1 cellular context compared by ENCODE assay signal in genomic region chr1:55215194-55216021, GRCh38.
TF ChIP-seq lines count a peak whose summit lies in the region.

TSS of gene USP24 (minus strand) at chr1:55215364. CDS start at chr1:55215113, 251 bp downstream.

TF ChIP-seq in HepG2, 621 proteins besides CTCF, POLR2A, EP300 and RAD21 (continued from another document and continues in another):
- 0 out of 2 replicates have a peak, but pooled peaks have one; percentile 27 for TF ChIP-seq REPIN1 (CRISPR knock-in tag; IDR thresholded peaks at IDR 0.05; ENCODE audit: borderline replicate concordance, low read depth)
- TF ChIP-seq KDM4B (CRISPR knock-in tag; IDR thresholded peaks at IDR 0.05), result no peak
- no peak for TF ChIP-seq ZBTB37 (CRISPR knock-in tag; IDR thresholded peaks at IDR 0.05)
- TF ChIP-seq ONECUT2 (CRISPR knock-in tag; IDR thresholded peaks at IDR 0.05), result no peak
- no peak; the same call in 1 of the 2 replicates for TF ChIP-seq ATF7-NPFF (CRISPR knock-in tag; IDR thresholded peaks at IDR 0.05; ENCODE audit: low read depth)
- TF ChIP-seq RFX1 (IDR thresholded peaks at IDR 0.05), result no peak
- TF ChIP-seq ZFP36 (IDR thresholded peaks at IDR 0.05; ENCODE audit: borderline replicate concordance, low read depth, low read length, partially characterized antibody), result no peak
- TF ChIP-seq ZNF775 (CRISPR knock-in tag; IDR thresholded peaks at IDR 0.05; ENCODE audit: borderline replicate concordance), result no peak
- TF ChIP-seq ATF6 (CRISPR knock-in tag; conservative IDR thresholded peaks at IDR 0.05), result no peak
- no peak for TF ChIP-seq ZBTB8A (CRISPR knock-in tag; IDR thresholded peaks at IDR 0.05; ENCODE audit: borderline replicate concordance, low read depth)
- 0 out of 2 replicates have a peak, but pooled peaks have one; percentile 71 for TF ChIP-seq PATZ1 (CRISPR knock-in tag; IDR thresholded peaks at IDR 0.05)
- TF ChIP-seq POLR2AphosphoS5 (IDR thresholded peaks at IDR 0.05; ENCODE audit: low read depth, low read length), result peak; percentile 70
- TF ChIP-seq ZNF784 (CRISPR knock-in tag; IDR thresholded peaks at IDR 0.05; ENCODE audit: borderline replicate concordance), result peak; percentile 76; the same call in 1 of the 2 replicates
- TF ChIP-seq CREBL2 (CRISPR knock-in tag; IDR thresholded peaks at IDR 0.05; ENCODE audit: borderline replicate concordance), result no peak
- no peak for TF ChIP-seq HNF4G (IDR thresholded peaks at IDR 0.05; ENCODE audit: borderline replicate concordance, low read depth, low read length)
- no peak; the same call in 1 of the 2 replicates for TF ChIP-seq HNF4G (CRISPR knock-in tag; IDR thresholded peaks at IDR 0.05; ENCODE audit: borderline replicate concordance, low read depth)
- peak; percentile 77; the same call in 1 of the 2 replicates for TF ChIP-seq YEATS2 (CRISPR knock-in tag; IDR thresholded peaks at IDR 0.05; ENCODE audit: borderline replicate concordance)
- TF ChIP-seq NR2C2 (CRISPR knock-in tag; IDR thresholded peaks at IDR 0.05; ENCODE audit: borderline replicate concordance), result peak; percentile 54; the same call in 1 of the 2 replicates
- peak; percentile 70 for TF ChIP-seq AHDC1 (CRISPR knock-in tag; IDR thresholded peaks at IDR 0.05; ENCODE audit: borderline replicate concordance)
- TF ChIP-seq MYNN (CRISPR knock-in tag; IDR thresholded peaks at IDR 0.05; ENCODE audit: low read depth), result no peak
- no peak for TF ChIP-seq ZNF773 (CRISPR knock-in tag; IDR thresholded peaks at IDR 0.05; ENCODE audit: borderline replicate concordance)
- no peak for TF ChIP-seq PTBP1 (IDR thresholded peaks at IDR 0.05; ENCODE audit: low read depth, low read length, poor library complexity, severe bottlenecking)
- no peak for TF ChIP-seq JUN (CRISPR knock-in tag; IDR thresholded peaks at IDR 0.05)
- TF ChIP-seq GABPA (IDR thresholded peaks at IDR 0.05; ENCODE audit: low read depth, low read length), result no peak
- 0 out of 2 replicates have a peak, but pooled peaks have one; percentile 28 for TF ChIP-seq GABPA (CRISPR knock-in tag; IDR thresholded peaks at IDR 0.05; ENCODE audit: low read depth)
- TF ChIP-seq SMAD1 (CRISPR knock-in tag; IDR thresholded peaks at IDR 0.05; ENCODE audit: borderline replicate concordance, low read depth), result no peak
- 0 out of 2 replicates have a peak, but pooled peaks have one; percentile 26 for TF ChIP-seq ZNF317 (CRISPR knock-in tag; IDR thresholded peaks at IDR 0.05)
- no peak for TF ChIP-seq ZNF546 (CRISPR knock-in tag; conservative IDR thresholded peaks at IDR 0.05)
- TF ChIP-seq THAP7 (CRISPR knock-in tag; IDR thresholded peaks at IDR 0.05), result no peak
- no peak for TF ChIP-seq TBX3 (IDR thresholded peaks at IDR 0.05; ENCODE audit: borderline replicate concordance)
- no peak for TF ChIP-seq E2F5 (CRISPR knock-in tag; conservative IDR thresholded peaks at IDR 0.05)
- no peak for TF ChIP-seq ZNF503 (CRISPR knock-in tag; IDR thresholded peaks at IDR 0.05)
- TF ChIP-seq ZNF33A (CRISPR knock-in tag; IDR thresholded peaks at IDR 0.05; ENCODE audit: borderline replicate concordance), result no peak
- TF ChIP-seq PAXIP1 (CRISPR knock-in tag; conservative IDR thresholded peaks at IDR 0.05), result peak; percentile 52; the same call in 1 of the 2 replicates
- TF ChIP-seq ZNF577 (CRISPR knock-in tag; IDR thresholded peaks at IDR 0.05; ENCODE audit: borderline replicate concordance, low read depth), result no peak
- peak; percentile 54; the same call in 1 of the 2 replicates for TF ChIP-seq ZNF776 (CRISPR knock-in tag; IDR thresholded peaks at IDR 0.05)
- no peak for TF ChIP-seq NR1H2 (CRISPR knock-in tag; IDR thresholded peaks at IDR 0.05; ENCODE audit: borderline replicate concordance, low read depth)
- no peak for TF ChIP-seq CERS6 (CRISPR knock-in tag; IDR thresholded peaks at IDR 0.05)
